ENCODE assay signal across 2 cellular contexts in the genomic region with DNA sequence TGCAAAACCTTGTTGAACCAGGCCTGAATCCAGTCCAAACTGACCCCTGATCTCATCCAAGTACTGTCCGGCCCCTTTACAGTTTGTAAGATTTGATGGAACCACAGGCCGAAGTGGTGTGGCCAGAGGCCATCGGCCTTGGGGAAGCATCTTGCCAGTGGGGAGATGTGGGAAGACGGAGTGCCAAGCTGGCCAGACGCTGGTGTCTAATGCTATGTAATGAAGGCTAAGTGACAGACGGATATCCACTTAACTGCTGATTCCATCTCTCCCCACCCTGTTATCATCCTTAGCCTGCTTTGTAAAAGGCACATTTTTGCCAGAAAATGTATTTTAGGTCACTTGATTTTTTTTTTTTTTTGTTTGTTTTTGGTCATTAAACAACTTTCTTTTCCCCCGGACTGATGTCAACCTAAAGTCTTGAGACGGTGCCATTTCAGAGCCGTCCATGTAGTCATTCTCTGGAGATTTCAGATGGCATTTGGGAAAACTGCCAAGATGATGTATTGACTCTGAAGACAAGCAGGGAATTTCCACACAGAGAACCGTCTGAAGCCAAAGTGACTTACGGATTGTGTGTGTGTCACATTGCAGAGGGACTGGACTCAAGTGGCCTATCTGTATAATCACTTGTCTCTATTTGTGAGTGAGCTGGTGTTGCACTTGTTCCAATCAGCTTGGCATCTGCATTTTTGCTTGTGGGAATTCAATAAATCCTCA.
TF ChIP-seq lines count a peak whose summit lies in the region.

No MANE protein-coding gene starts in this region.

TF ChIP-seq in K562, 482 proteins besides CTCF, POLR2A, EP300 and RAD21:
- TF ChIP-seq, protein P1, sequence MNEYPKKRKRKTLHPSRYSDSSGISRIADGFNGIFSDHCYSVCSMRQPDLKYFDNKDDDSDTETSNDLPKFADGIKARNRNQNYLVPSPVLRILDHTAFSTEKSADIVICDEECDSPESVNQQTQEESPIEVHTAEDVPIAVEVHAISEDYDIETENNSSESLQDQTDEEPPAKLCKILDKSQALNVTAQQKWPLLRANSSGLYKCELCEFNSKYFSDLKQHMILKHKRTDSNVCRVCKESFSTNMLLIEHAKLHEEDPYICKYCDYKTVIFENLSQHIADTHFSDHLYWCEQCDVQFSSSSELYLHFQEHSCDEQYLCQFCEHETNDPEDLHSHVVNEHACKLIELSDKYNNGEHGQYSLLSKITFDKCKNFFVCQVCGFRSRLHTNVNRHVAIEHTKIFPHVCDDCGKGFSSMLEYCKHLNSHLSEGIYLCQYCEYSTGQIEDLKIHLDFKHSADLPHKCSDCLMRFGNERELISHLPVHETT (CRISPR knock-in tag; conservative IDR thresholded peaks at IDR 0.05 in 1 of 2, IDR thresholded peaks at IDR 0.05 in 1 of 2), result peak in 1 of 2 experiments; percentile 25; a peak in 1 of 4 replicates
- TF ChIP-seq, protein P2, sequence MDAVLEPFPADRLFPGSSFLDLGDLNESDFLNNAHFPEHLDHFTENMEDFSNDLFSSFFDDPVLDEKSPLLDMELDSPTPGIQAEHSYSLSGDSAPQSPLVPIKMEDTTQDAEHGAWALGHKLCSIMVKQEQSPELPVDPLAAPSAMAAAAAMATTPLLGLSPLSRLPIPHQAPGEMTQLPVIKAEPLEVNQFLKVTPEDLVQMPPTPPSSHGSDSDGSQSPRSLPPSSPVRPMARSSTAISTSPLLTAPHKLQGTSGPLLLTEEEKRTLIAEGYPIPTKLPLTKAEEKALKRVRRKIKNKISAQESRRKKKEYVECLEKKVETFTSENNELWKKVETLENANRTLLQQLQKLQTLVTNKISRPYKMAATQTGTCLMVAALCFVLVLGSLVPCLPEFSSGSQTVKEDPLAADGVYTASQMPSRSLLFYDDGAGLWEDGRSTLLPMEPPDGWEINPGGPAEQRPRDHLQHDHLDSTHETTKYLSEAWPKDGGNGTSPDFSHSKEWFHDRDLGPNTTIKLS (IDR thresholded peaks at IDR 0.05; ENCODE audit: borderline replicate concordance, low read depth), result no peak
- TF ChIP-seq PCBP2 (IDR thresholded peaks at IDR 0.05; ENCODE audit: low read depth, low read length, poor library complexity, severe bottlenecking) (no peak), XRCC5 (IDR thresholded peaks at IDR 0.05; ENCODE audit: low read depth, low read length) (no peak), MEIS2 (IDR thresholded peaks at IDR 0.05; ENCODE audit: partially characterized antibody) (peak; percentile 50)
- TF ChIP-seq, protein P3, sequence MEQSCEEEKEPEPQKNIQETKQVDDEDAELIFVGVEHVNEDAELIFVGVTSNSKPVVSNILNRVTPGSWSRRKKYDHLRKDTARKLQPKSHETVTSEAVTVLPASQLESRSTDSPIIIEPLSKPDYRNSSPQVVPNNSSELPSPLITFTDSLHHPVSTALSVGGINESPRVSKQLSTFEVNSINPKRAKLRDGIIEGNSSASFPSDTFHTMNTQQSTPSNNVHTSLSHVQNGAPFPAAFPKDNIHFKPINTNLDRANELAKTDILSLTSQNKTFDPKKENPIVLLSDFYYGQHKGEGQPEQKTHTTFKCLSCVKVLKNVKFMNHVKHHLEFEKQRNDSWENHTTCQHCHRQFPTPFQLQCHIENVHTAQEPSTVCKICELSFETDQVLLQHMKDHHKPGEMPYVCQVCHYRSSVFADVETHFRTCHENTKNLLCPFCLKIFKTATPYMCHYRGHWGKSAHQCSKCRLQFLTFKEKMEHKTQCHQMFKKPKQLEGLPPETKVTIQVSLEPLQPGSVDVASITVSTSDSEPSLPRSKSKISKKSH (CRISPR knock-in tag; IDR thresholded peaks at IDR 0.05), result no peak

TF ChIP-seq in HepG2, 621 proteins besides CTCF, POLR2A, EP300 and RAD21:
- no peak for TF ChIP-seq MAF1 (CRISPR knock-in tag; IDR thresholded peaks at IDR 0.05; ENCODE audit: borderline replicate concordance)
- TF ChIP-seq PAX8 (CRISPR knock-in tag; IDR thresholded peaks at IDR 0.05; ENCODE audit: borderline replicate concordance), result no peak
- no peak for TF ChIP-seq KDM4B (CRISPR knock-in tag; IDR thresholded peaks at IDR 0.05)
- TF ChIP-seq, protein P4, sequence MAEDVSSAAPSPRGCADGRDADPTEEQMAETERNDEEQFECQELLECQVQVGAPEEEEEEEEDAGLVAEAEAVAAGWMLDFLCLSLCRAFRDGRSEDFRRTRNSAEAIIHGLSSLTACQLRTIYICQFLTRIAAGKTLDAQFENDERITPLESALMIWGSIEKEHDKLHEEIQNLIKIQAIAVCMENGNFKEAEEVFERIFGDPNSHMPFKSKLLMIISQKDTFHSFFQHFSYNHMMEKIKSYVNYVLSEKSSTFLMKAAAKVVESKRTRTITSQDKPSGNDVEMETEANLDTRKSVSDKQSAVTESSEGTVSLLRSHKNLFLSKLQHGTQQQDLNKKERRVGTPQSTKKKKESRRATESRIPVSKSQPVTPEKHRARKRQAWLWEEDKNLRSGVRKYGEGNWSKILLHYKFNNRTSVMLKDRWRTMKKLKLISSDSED (CRISPR knock-in tag; IDR thresholded peaks at IDR 0.05), result no peak
- no peak for TF ChIP-seq ATM (IDR thresholded peaks at IDR 0.05; ENCODE audit: borderline replicate concordance)
- TF ChIP-seq ZNF256 (CRISPR knock-in tag; conservative IDR thresholded peaks at IDR 0.05), result no peak
TF ChIP-seq in HepG2: peak in this region for 0.
